ENCODE assay signal across 17 cellular contexts in genomic region chr2:30031184-30031583, GRCh38.
DNase-seq lines count a peak whose midpoint lies in the region; TF ChIP-seq lines count a peak whose summit lies in the region.
"Had no signal": no experiment of that assay in that cellular context is flagged by ENCODE, and none has a peak within 500 bp of the region (broad histone marks: within the 10 kb centered on the region; RNA-seq: fewer than 3 reads in every experiment).

No MANE protein-coding gene starts in this region.

- H3K23ac ChIP-seq in mesendoderm (ENCODE audit: low read length), result no peak overlapping the region

- intact Hi-C loops in A673 (cut with micrococcal nuclease; ENCODE audit: unreplicated experiment), result loop anchor here (5.0 kb wide), 1 partner anchor 86 kb away; no protein-coding TSS in a partner anchor
- intact Hi-C loops in thyroid gland (cut with DNase I), result no loop called here

- H3K27ac ChIP-seq in A673 (ENCODE audit: low read depth, low read length, poor library complexity, severe bottlenecking) (peak overlapping the region; percentile 78), mesendoderm (ENCODE audit: low read depth, low read length) (no peak overlapping the region), thyroid gland (no peak overlapping the region)
- H3K27ac ChIP-seq: PC-9 had no signal

- H3K4me2 ChIP-seq in mesendoderm (ENCODE audit: low read length), result no peak overlapping the region

- TF ChIP-seq CTCF in A673 (conservative IDR thresholded peaks at IDR 0.05; ENCODE audit: low read depth, low read length), result no peak
- TF ChIP-seq CTCF in epithelial cell of proximal tubule (conservative IDR thresholded peaks at IDR 0.05; ENCODE audit: low read depth, low read length), result no peak
- TF ChIP-seq CTCF in thyroid gland (IDR thresholded peaks at IDR 0.05), result no peak

- H3K18ac ChIP-seq in mesendoderm (ENCODE audit: low read length), result no peak overlapping the region

- no peak overlapping the region for H2BK120ac ChIP-seq in mesendoderm (ENCODE audit: low read depth, low read length)

- DNase-seq in A673 (ENCODE audit: low spot score) (peak; percentile 90), RPMI7951 (ENCODE audit: low read depth) (peak; percentile 41), epithelial cell of proximal tubule (ENCODE audit: low read depth) (peak; percentile 13), mesendoderm (peak; percentile 92), H4 (ENCODE audit: low spot score) (no peak), thyroid gland (no peak)
- DNase-seq in stimulated activated CD4-positive, alpha-beta T cell treated with anti-CD3 and anti-CD28 coated beads, Interleukin-4, amount 100 ng/mL, for 24 hours, result no peak
- DNase-seq in activated CD4-positive, alpha-beta T cell treated with anti-CD3 and anti-CD28 coated beads, Interleukin-2, amount 50 U/mL, for 1 hour, result no peak
- DNase-seq: 8988T, COR-L47, GDM1, HFFc6, KBM-7, NCI-H146, NCI-H2227 treated with DMSO at 0.1 percent for 48 hours, NCI-H526 treated with DMSO at 0.1 percent for 48 hours, PC-9 had no signal

- BruUV-seq in A673 (replicated peaks; lab: Mats Ljungman, UMichigan), result no TSS peak

- H4K5ac ChIP-seq in mesendoderm (ENCODE audit: low read length), result no peak overlapping the region

- H3K4me3 ChIP-seq in A673 (ENCODE audit: low read depth, low read length, poor library complexity, severe bottlenecking), result no peak overlapping the region
- H3K4me3 ChIP-seq in epithelial cell of proximal tubule (ENCODE audit: low read depth, low read length), result no peak overlapping the region
- no peak overlapping the region for H3K4me3 ChIP-seq in mesendoderm (ENCODE audit: low read length)
- no peak overlapping the region for H3K4me3 ChIP-seq in thyroid gland (replicated peaks in 1 of 3)
- H3K4me3 ChIP-seq: PC-9 had no signal

- WGBS in mesendoderm (ENCODE audit: extremely low coverage, insufficient coverage, low lambda C conversion rate), result no CpG with 5 or more reads among the region's 5 CpGs
- 65 to 73% methylated on average over 5 of the region's 5 CpGs for WGBS in thyroid gland, 2 donors

- no peak overlapping the region for H3K9ac ChIP-seq in mesendoderm (ENCODE audit: low read length)

- no peak overlapping the region for H3K56ac ChIP-seq in mesendoderm (ENCODE audit: low read length)

- H3K4ac ChIP-seq in mesendoderm (ENCODE audit: low read depth, low read length), result no peak overlapping the region

- no peak overlapping the region for H2BK15ac ChIP-seq in mesendoderm (replicated peaks; ENCODE audit: low read depth)

- H3K27me3 ChIP-seq in A673 (replicated peaks; ENCODE audit: insufficient read depth, low read depth, low read length, poor library complexity), result no peaks in the 10 kb centered on the region
- no peaks in the 10 kb centered on the region for H3K27me3 ChIP-seq in mesendoderm (ENCODE audit: insufficient read depth, low read length, poor library complexity)
- H3K27me3 ChIP-seq in thyroid gland, result no peaks in the 10 kb centered on the region

- no peaks in the 10 kb centered on the region for H3K79me1 ChIP-seq in mesendoderm (ENCODE audit: low read length)

- TF ChIP-seq POLR2A in thyroid gland (IDR thresholded peaks at IDR 0.05), result no peak

- no peaks in the 10 kb centered on the region for H3K36me3 ChIP-seq in A673 (ENCODE audit: insufficient read depth, low read length, poor library complexity, severe bottlenecking)
- H3K36me3 ChIP-seq in mesendoderm (ENCODE audit: control insufficient read depth, insufficient read depth, low read length), result no peaks in the 10 kb centered on the region
- no peaks in the 10 kb centered on the region for H3K36me3 ChIP-seq in thyroid gland

- POLR2A ChIA-PET in A673 (lab: Charles Lee; ENCODE audit: low non-redundant PET), result no interaction called here

- CTCF ChIA-PET in A673 (lab: Charles Lee), result interaction anchor here (0.8 kb wide), 1 partner anchor 108 kb away, joined by 3 read pairs; no protein-coding TSS in a partner anchor

- no peak overlapping the region for H4K8ac ChIP-seq in mesendoderm (ENCODE audit: low read depth, low read length)

- no peaks in the 10 kb centered on the region for H3K79me2 ChIP-seq in mesendoderm (ENCODE audit: control insufficient read depth, insufficient read depth, low read length)

- no peak overlapping the region for H2BK5ac ChIP-seq in mesendoderm (ENCODE audit: low read length)

- H3K4me1 ChIP-seq in A673 (ENCODE audit: insufficient read depth, low read length, poor library complexity, severe bottlenecking) (peaks cover 49% of the 10 kb centered on the region), mesendoderm (ENCODE audit: control insufficient read depth, low read depth, low read length) (peaks cover 2% of the 10 kb centered on the region), thyroid gland (peaks cover 0 to 3% of the 10 kb centered on the region in 2 donors)

- no peak overlapping the region for H2AK5ac ChIP-seq in mesendoderm (ENCODE audit: low read length)

- no peaks in the 10 kb centered on the region for H3K9me3 ChIP-seq in A673 (ENCODE audit: low read depth, low read length, poor library complexity, severe bottlenecking)
- H3K9me3 ChIP-seq in thyroid gland, result no peaks in the 10 kb centered on the region

Comparison
In these comparisons a context has a peak if more than half of its experiments do, and no peak if none do; other contexts are left out.
1. DNase-seq: peak in A673 (single experiment), RPMI7951 (single experiment), epithelial cell of proximal tubule (single experiment) and mesendoderm (single experiment); none in stimulated activated CD4-positive, alpha-beta T cell treated with anti-CD3 and anti-CD28 coated beads, Interleukin-4, amount 100 ng/mL, for 24 hours (single experiment), H4 (single experiment), thyroid gland (0 of 2) and activated CD4-positive, alpha-beta T cell treated with anti-CD3 and anti-CD28 coated beads, Interleukin-2, amount 50 U/mL, for 1 hour (single experiment).